In genomic region chr11:116960916-116961315, GRCh38 we compare ENCODE assay signal across 10 cellular contexts.
A peak's percentile ranks its signal among the peaks of the same experiment; 100 is the strongest.
DNase-seq lines count a peak whose midpoint lies in the region; ATAC-seq and TF ChIP-seq lines count a peak whose summit lies in the region.
"Had no signal": no experiment of that assay in that cellular context is flagged by ENCODE, and none has a peak within 500 bp of the region (broad histone marks: within the 10 kb centered on the region; RNA-seq: fewer than 3 reads in every experiment).

No MANE protein-coding gene starts in this region.

- peak; percentile 22 for DNase-seq in NCI-H82 (lab: John Stamatoyannopoulos, UW)
- DNase-seq in NCI-H82 treated with DMSO at 0.1 percent for 48 hours (lab: John Stamatoyannopoulos, UW; ENCODE audit: unreplicated experiment): no peak
- DNase-seq in astrocyte of the cerebellum (ENCODE audit: low read depth): peak; percentile 50
- DNase-seq in islet precursor cell: peak; percentile 91
- no peak for DNase-seq in upper lobe of right lung
- DNase-seq in aorta: no peak
- DNase-seq in KBM-7: no peak
- DNase-seq: NCI-H187 had no signal

- H3K27me3 ChIP-seq in upper lobe of right lung (no peaks in the 10 kb centered on the region), aorta (ENCODE audit: control insufficient read depth in 1 of 2, insufficient read depth in 2 of 2, low read length in 1 of 2) (no peaks in the 10 kb centered on the region)

- ATAC-seq in upper lobe of right lung: peak; percentile 62
- no peak for ATAC-seq in GM18517 (IDR thresholded peaks at IDR 0.05; ENCODE audit: unreplicated experiment)
- ATAC-seq in aorta (ENCODE audit: low FRiP score): no peak

- intact Hi-C loops in upper lobe of right lung (cut with DNase I) (no loop called here), aorta (cut with DNase I) (no loop called here)

- H3K27ac ChIP-seq in upper lobe of right lung (no peak overlapping the region), aorta (ENCODE audit: low read depth in 1 of 2, low read length in 2 of 2) (peak overlapping the region in 1 of 2 donors; percentile 40)
- H3K27ac ChIP-seq: VCaP had no signal

- 9 to 12% methylated on average over 3 of the region's 3 CpGs for WGBS in aorta, 2 donors

- TF ChIP-seq CTCF in astrocyte of the cerebellum (IDR thresholded peaks at IDR 0.05; ENCODE audit: low read depth, low read length, missing control alignments) (no peak), upper lobe of right lung (IDR thresholded peaks at IDR 0.05) (no peak)

- H3K9me3 ChIP-seq in upper lobe of right lung (no peaks in the 10 kb centered on the region), aorta (ENCODE audit: control insufficient read depth, low read length) (no peaks in the 10 kb centered on the region)

- H3K36me3 ChIP-seq in upper lobe of right lung (peaks cover 5% of the 10 kb centered on the region), aorta (ENCODE audit: control insufficient read depth in 1 of 2, insufficient read depth in 2 of 2, low read length in 1 of 2) (peaks cover 2% of the 10 kb centered on the region in 2 donors)

- H3K4me3 ChIP-seq in astrocyte of the cerebellum (ENCODE audit: low read depth, low read length): no peak overlapping the region
- H3K4me3 ChIP-seq in upper lobe of right lung: no peak overlapping the region
- H3K4me3 ChIP-seq in aorta (ENCODE audit: low read length in 2 of 2): no peak overlapping the region

- in situ Hi-C loops in astrocyte of the cerebellum (cut with HindIII; ENCODE audit: low sequenced_read_pairs) (no loop called here), KBM-7 (cut with MboI; ENCODE audit: low pct_unique_long_range_greater_than_20kb, low sequenced_read_pairs) (no loop called here)

- H3K4me1 ChIP-seq in upper lobe of right lung: peaks cover 4% of the 10 kb centered on the region
- H3K4me1 ChIP-seq in aorta (ENCODE audit: control insufficient read depth in 1 of 2, insufficient read depth in 2 of 2, low read length in 2 of 2): no peaks in the 10 kb centered on the region

Comparison
In these comparisons a context has a peak if more than half of its experiments do, and no peak if none do; other contexts are left out.
1. DNase-seq: peak in NCI-H82 (single experiment), astrocyte of the cerebellum (single experiment) and islet precursor cell (single experiment); none in NCI-H82 treated with DMSO at 0.1 percent for 48 hours (single experiment), upper lobe of right lung (single experiment), aorta (0 of 2) and KBM-7 (single experiment).